Comparison of ENCODE assay signal across 8 cellular contexts in genomic region chr14:64970776-64971451, GRCh38. TPM values are rescaled to one million over a fixed set of nuclear protein-coding genes. Genes with fewer than 3 reads are reported as not detected.
DNase-seq lines count a peak whose midpoint lies in the region; ATAC-seq and TF ChIP-seq lines count a peak whose summit lies in the region.

No MANE protein-coding gene starts in this region.

- peak overlapping the region; percentile 91 for H3K4me2 ChIP-seq in OCI-LY3 (ENCODE audit: low read length)
- peak overlapping the region; percentile 93 for H3K4me2 ChIP-seq in parathyroid adenoma (ENCODE audit: low read length)

- H3K79me2 ChIP-seq in OCI-LY3 (ENCODE audit: low read length) (no peaks in the 10 kb centered on the region), parathyroid adenoma (peaks cover 9% of the 10 kb centered on the region)

- TF ChIP-seq POLR2A in esophagus squamous epithelium (IDR thresholded peaks at IDR 0.05), result no peak

- H3K27ac ChIP-seq in OCI-LY3 (ENCODE audit: low read length) (no peak overlapping the region), esophagus squamous epithelium (no peak overlapping the region), parathyroid adenoma (peak overlapping the region; percentile 97)

- H2AFZ ChIP-seq in OCI-LY3 (ENCODE audit: low read depth, low read length) (no peak overlapping the region), parathyroid adenoma (peak overlapping the region; percentile 72)

- peak overlapping the region; percentile 95 for H3K4me3 ChIP-seq in OCI-LY3 (ENCODE audit: low read length)
- peak overlapping the region; percentile 64 to 85 (median 73) for H3K4me3 ChIP-seq in esophagus squamous epithelium
- peak overlapping the region; percentile 84 for H3K4me3 ChIP-seq in parathyroid adenoma (ENCODE audit: low read depth, low read length)

- DNase-seq in ELR (ENCODE audit: low read depth), result peak; percentile 22
- no peak for DNase-seq in esophagus squamous epithelium (lab: John Stamatoyannopoulos, UW)
- DNase-seq in foreskin melanocyte, result no peak
- no peak for DNase-seq in GOT3 (lab: John Stamatoyannopoulos, UW)

- intact Hi-C loops in esophagus squamous epithelium (cut with DNase I), result no loop called here

- H3K9ac ChIP-seq in OCI-LY3 (ENCODE audit: low read length) (peak overlapping the region; percentile 70; the same call in 1 of the 2 replicates), parathyroid adenoma (no peak overlapping the region)

- H3K9me3 ChIP-seq in OCI-LY3 (ENCODE audit: insufficient read depth, low read length) (no peaks in the 10 kb centered on the region), esophagus squamous epithelium (no peaks in the 10 kb centered on the region), parathyroid adenoma (ENCODE audit: control insufficient read depth, low read length) (no peaks in the 10 kb centered on the region)

- H3K36me3 ChIP-seq in OCI-LY3 (replicated peaks; ENCODE audit: low read depth, low read length) (no peaks in the 10 kb centered on the region), esophagus squamous epithelium (no peaks in the 10 kb centered on the region), parathyroid adenoma (ENCODE audit: control insufficient read depth, insufficient read depth, low read length) (no peaks in the 10 kb centered on the region)

- peaks cover 9% of the 10 kb centered on the region for H3K4me1 ChIP-seq in OCI-LY3 (ENCODE audit: low read length)
- H3K4me1 ChIP-seq in esophagus squamous epithelium, result peaks cover 6 to 42% (median 11%) of the 10 kb centered on the region in 3 donors
- peaks cover 35% of the 10 kb centered on the region for H3K4me1 ChIP-seq in parathyroid adenoma

- no peak for TF ChIP-seq CTCF in OCI-LY3 (IDR thresholded peaks at IDR 0.05; ENCODE audit: low read depth, low read length)
- no peak for TF ChIP-seq CTCF in esophagus squamous epithelium (IDR thresholded peaks at IDR 0.05)
- TF ChIP-seq CTCF in parathyroid adenoma (IDR thresholded peaks at IDR 0.05), result no peak

- no peaks in the 10 kb centered on the region for H4K20me1 ChIP-seq in OCI-LY3 (ENCODE audit: insufficient read depth, low read length)

- 81 to 82% methylated on average over 4 of the region's 6 CpGs for WGBS in esophagus squamous epithelium, 2 donors

- peaks cover 13% of the 10 kb centered on the region for H3K27me3 ChIP-seq in OCI-LY3 (ENCODE audit: low read depth, low read length)
- H3K27me3 ChIP-seq in esophagus squamous epithelium, result peaks cover 0 to 30% (median 0%) of the 10 kb centered on the region in 4 donors
- H3K27me3 ChIP-seq in parathyroid adenoma (ENCODE audit: control insufficient read depth, insufficient read depth, low read length), result no peaks in the 10 kb centered on the region

- ATAC-seq in GM21381 (IDR thresholded peaks at IDR 0.05; ENCODE audit: unreplicated experiment) (no peak), HG03460 (IDR thresholded peaks at IDR 0.05; ENCODE audit: unreplicated experiment) (no peak)

RNA-seq across cellular contexts. Expression of gene RAB15, which starts 1.2 kb away (rescaled TPM):
- 1 to 10 TPM; 2.5 to 7.0 (median 5.2) TPM for total RNA-seq in esophagus squamous epithelium

RNA-seq across cellular contexts. Expression of gene FNTB, which starts 15.8 kb away (rescaled TPM):
- 10 to 100 TPM; 16.2 to 20.4 (median 18.2) TPM for total RNA-seq in esophagus squamous epithelium

RNA-seq across cellular contexts. Expression of gene GPX2, which starts 28.4 kb away (rescaled TPM):
- 100 to 1,000 TPM in 3 of 4 donors, 10 to 100 TPM in 1; 97.1 to 273 (median 191) TPM for total RNA-seq in esophagus squamous epithelium

RNA-seq across cellular contexts. Expression of gene CHURC1, which starts 56.7 kb away (rescaled TPM):
- 10 to 100 TPM; 28.9 to 74.7 (median 56.0) TPM for total RNA-seq in esophagus squamous epithelium
